2 cellular contexts compared by ENCODE assay signal in genomic region chr16:90007635-90008318, GRCh38. TPM values are rescaled to one million over a fixed set of nuclear protein-coding genes. Genes with fewer than 3 reads are reported as not detected.
"Had no signal": no experiment of that assay in that cellular context is flagged by ENCODE, and none has a peak within 500 bp of the region (broad histone marks: within the 10 kb centered on the region; RNA-seq: fewer than 3 reads in every experiment).

No MANE protein-coding gene starts in this region.

RNA-seq across cellular contexts. Expression of gene DBNDD1, which starts 11.5 kb away (rescaled TPM):
- total RNA-seq: natural killer cell treated with Interleukin-12 subunit alpha and Interleukin-12 subunit beta and Interleukin-15 and Interleukin-18, amount 100 ng/mL, for 72 hours had no signal
- polyA plus RNA-seq: immature natural killer cell had no signal
